In the genomic region with DNA sequence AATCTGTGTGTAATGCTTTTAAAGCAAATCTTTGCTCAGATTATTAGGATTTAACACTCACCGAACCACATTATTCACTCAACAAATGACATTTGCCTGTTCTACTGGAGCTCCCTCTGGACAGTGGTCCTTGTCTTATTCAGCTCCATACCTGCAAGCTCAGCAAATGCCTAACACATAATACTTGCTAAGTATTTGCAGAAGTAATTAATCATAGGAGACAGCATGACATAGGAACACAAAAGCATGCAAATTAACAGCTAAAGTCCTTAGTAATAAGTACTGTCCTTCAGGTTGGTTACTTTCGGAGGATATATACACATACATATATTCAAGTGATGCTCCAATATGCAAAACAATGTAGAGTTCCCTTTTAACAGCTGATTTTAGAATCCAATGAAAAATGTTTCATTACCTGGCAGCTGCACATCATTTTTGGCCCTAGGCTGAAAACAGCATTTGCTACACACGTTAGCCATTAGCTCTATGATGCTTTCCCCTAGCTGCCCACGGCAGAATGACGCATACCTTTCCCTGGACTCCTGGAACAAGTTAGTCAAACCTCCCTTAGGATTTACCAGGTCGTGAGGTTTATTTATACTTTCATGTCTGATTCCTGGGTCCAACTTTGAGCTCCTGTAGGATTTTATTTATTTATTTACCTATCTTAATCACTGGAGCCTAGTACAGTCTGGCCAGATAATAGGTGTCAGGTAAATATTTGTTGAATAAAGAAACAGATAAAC, we compare ENCODE assay signal across 14 cellular contexts. TPM values are rescaled to one million over a fixed set of nuclear protein-coding genes. Genes with fewer than 3 reads are reported as not detected.
DNase-seq lines count a peak whose midpoint lies in the region; ATAC-seq, FAIRE-seq and TF ChIP-seq lines count a peak whose summit lies in the region.
"Had no signal": no experiment of that assay in that cellular context is flagged by ENCODE, and none has a peak within 500 bp of the region (broad histone marks: within the 10 kb centered on the region; RNA-seq: fewer than 3 reads in every experiment).

No MANE protein-coding gene starts in this region.

- POLR2A ChIA-PET in GM12878 (lab: Charles Lee) = interaction anchor here (0.9 to 1.5 kb wide), 2 partner anchors 30 to 86 kb away, joined by 3 read pairs; no protein-coding TSS in a partner anchor

- BruUV-seq in GM12878 (replicated peaks; lab: Mats Ljungman, UMichigan) = no TSS peak

- in situ Hi-C loops in GM12878 (cut with MboI) = no loop called here

- no peaks in the 10 kb centered on the region for H3K9me3 Mint-ChIP-seq in activated naive CD8-positive, alpha-beta T cell (ENCODE audit: low read depth)
- no peaks in the 10 kb centered on the region for H3K9me3 Mint-ChIP-seq in activated naive CD8-positive, alpha-beta T cell treated with anti-CD3 and anti-CD28 coated beads for 36 hours
- H3K9me3 Mint-ChIP-seq: activated T-helper 1 cell treated with anti-CD3 and anti-CD28 coated beads, Interleukin-12 subunit alpha, Interleukin-12 subunit beta, Interleukin-2, Interleukin-4 antibody, amounts not matched to agents 30 ng/mL and 10 ng/mL and 1 ng/mL, durations not matched to agents 14 hours and 24 hours and 36 hours had no signal

- RAD21 ChIA-PET in GM12878 (lab: Charles Lee; ENCODE audit: unreplicated experiment) = interaction anchor here (1.0 to 2.4 kb wide), 9 partner anchors 110 to 446 kb away, joined by 3 to 10 read pairs (median 6); a partner anchor contains a TSS

- H3K9me3 ChIP-seq in GM12878 (replicated peaks; ENCODE audit: control insufficient read depth, insufficient read depth, low read length) = no peaks in the 10 kb centered on the region
- H3K9me3 ChIP-seq in thoracic aorta = no peaks in the 10 kb centered on the region
- H3K9me3 ChIP-seq: tibial nerve had no signal

- TF ChIP-seq EP300 in GM12878 (IDR thresholded peaks at IDR 0.05; ENCODE audit: borderline replicate concordance in 1 of 2, control insufficient read depth in 1 of 2, low read depth in 2 of 2, low read length in 2 of 2) = no peak

- no peak overlapping the region for H3K4me2 ChIP-seq in GM12878 (ENCODE audit: control insufficient read depth, insufficient read depth)

- DNase-seq in activated naive CD8-positive, alpha-beta T cell treated with anti-CD3 and anti-CD28 coated beads for 36 hours = no peak
- DNase-seq in GM12878 (ENCODE audit: low read depth, low spot score) (no peak), kidney glomerular epithelial cell (lab: John Stamatoyannopoulos, UW) (peak; percentile 27), thoracic aorta (ENCODE audit: low spot score) (no peak), HTR-8/SVneo (ENCODE audit: insufficient read length, low spot score) (no peak), ureter (ENCODE audit: low spot score) (no peak), GM19238 (ENCODE audit: insufficient read length, low spot score) (no peak)
- DNase-seq: dermis blood vessel endothelial cell; NCI-H187 treated with DMSO at 0.1 percent for 48 hours; OCI-M1; stimulated activated CD4-positive, alpha-beta T cell treated with anti-CD3 and anti-CD28 coated beads, Interleukin-4, amount 100 ng/mL, for 1 hour had no signal

- no peaks in the 10 kb centered on the region for H3K4me1 ChIP-seq in GM12878 (ENCODE audit: control insufficient read depth, insufficient read depth, low read length)
- H3K4me1 ChIP-seq in thoracic aorta (ENCODE audit: control insufficient read depth in 1 of 2, low read depth in 2 of 2) = peaks cover 3 to 28% of the 10 kb centered on the region in 2 donors

- TF ChIP-seq CTCF in GM12878 (IDR thresholded peaks at IDR 0.05 in 2 of 3, conservative IDR thresholded peaks at IDR 0.05 in 1 of 3; ENCODE audit: control insufficient read depth in 2 of 3, extremely low read depth in 1 of 3, insufficient read depth in 1 of 3, low read depth in 3 of 3, low read length in 3 of 3) (no peak), thoracic aorta (IDR thresholded peaks at IDR 0.05) (no peak)

- WGBS in GM12878 (ENCODE audit: insufficient coverage, insufficient replicate concordance, low lambda C conversion rate, missing lambda C conversion rate) = 72% methylated on average over 6 of the region's 6 CpGs

- H3K27ac ChIP-seq in GM12878 (ENCODE audit: control insufficient read depth, insufficient read depth) (no peak overlapping the region), thoracic aorta (peak overlapping the region; percentile 74 to 75)

- no peaks in the 10 kb centered on the region for H4K20me1 ChIP-seq in GM12878 (ENCODE audit: control insufficient read depth, insufficient read depth)

- intact Hi-C loops in GM12878 (cut with micrococcal nuclease; ENCODE audit: unreplicated experiment) = loop anchor here (10.0 kb wide), 1 partner anchor 335 kb away; a partner anchor contains a TSS

- no peaks in the 10 kb centered on the region for H3K27me3 Mint-ChIP-seq in activated naive CD8-positive, alpha-beta T cell
- H3K27me3 Mint-ChIP-seq in activated naive CD8-positive, alpha-beta T cell treated with anti-CD3 and anti-CD28 coated beads for 36 hours = no peaks in the 10 kb centered on the region

- H3K36me3 ChIP-seq in GM12878 (ENCODE audit: control insufficient read depth in 2 of 2, insufficient read depth in 2 of 2, low read length in 1 of 2) (peaks cover 3 to 26% of the 10 kb centered on the region in 2 experiments; a peak in 3 of 4 replicates), thoracic aorta (no peaks in the 10 kb centered on the region)

- H3K36me3 Mint-ChIP-seq in activated naive CD8-positive, alpha-beta T cell = peaks cover 8% of the 10 kb centered on the region
- H3K36me3 Mint-ChIP-seq in activated naive CD8-positive, alpha-beta T cell treated with anti-CD3 and anti-CD28 coated beads for 36 hours = peaks cover 12% of the 10 kb centered on the region

- H3K9ac ChIP-seq in GM12878 (ENCODE audit: control insufficient read depth, insufficient read depth, low read length) = no peak overlapping the region

- H3K27me3 ChIP-seq in GM12878 (replicated peaks in 1 of 2; ENCODE audit: control insufficient read depth in 2 of 2, insufficient read depth in 2 of 2, low read length in 1 of 2) (no peaks in the 10 kb centered on the region), thoracic aorta (replicated peaks; ENCODE audit: insufficient read depth) (no peaks in the 10 kb centered on the region)
- H3K27me3 ChIP-seq: tibial nerve had no signal

- H3K4me3 ChIP-seq in GM12878 (no peak overlapping the region), thoracic aorta (no peak overlapping the region)
- H3K4me3 ChIP-seq: tibial nerve had no signal

- FAIRE-seq in GM12878 (lab: Jason Lieb, UNC) (no peak), HTR-8/SVneo (lab: Jason Lieb, UNC) (no peak)

- H3K79me2 ChIP-seq in GM12878 (ENCODE audit: control insufficient read depth, insufficient read depth, low read length) = peaks cover 10% of the 10 kb centered on the region

- H3K4me3 Mint-ChIP-seq in activated naive CD8-positive, alpha-beta T cell = no peak overlapping the region
- no peak overlapping the region for H3K4me3 Mint-ChIP-seq in activated naive CD8-positive, alpha-beta T cell treated with anti-CD3 and anti-CD28 coated beads for 36 hours
- H3K4me3 Mint-ChIP-seq: activated T-helper 1 cell treated with anti-CD3 and anti-CD28 coated beads, Interleukin-12 subunit alpha, Interleukin-12 subunit beta, Interleukin-2, Interleukin-4 antibody, amounts not matched to agents 30 ng/mL and 10 ng/mL and 1 ng/mL, durations not matched to agents 14 hours and 24 hours and 36 hours had no signal

- TF ChIP-seq POLR2A in GM12878 (IDR thresholded peaks at IDR 0.05; ENCODE audit: low read depth, low read length) = no peak

- peak; percentile 20; the same call in 2 of the 3 replicates for ATAC-seq in GM12878
- ATAC-seq in thoracic aorta (ENCODE audit: insufficient number of reproducible peaks, low FRiP score, low read depth) = peak; percentile 84

- peak overlapping the region; percentile 78 for H3K27ac Mint-ChIP-seq in activated naive CD8-positive, alpha-beta T cell
- no peak overlapping the region for H3K27ac Mint-ChIP-seq in activated naive CD8-positive, alpha-beta T cell treated with anti-CD3 and anti-CD28 coated beads for 36 hours

- CTCF ChIA-PET in GM12878 (lab: Yijun Ruan, JAX) = interaction anchor here (0.6 to 13.3 kb wide), 18 partner anchors 6 to 449 kb away, joined by 3 to 236 read pairs (median 4); a partner anchor contains a TSS

- peaks cover 58% of the 10 kb centered on the region for H3K4me1 Mint-ChIP-seq in activated naive CD8-positive, alpha-beta T cell (ENCODE audit: low read depth)
- H3K4me1 Mint-ChIP-seq in activated naive CD8-positive, alpha-beta T cell treated with anti-CD3 and anti-CD28 coated beads for 36 hours = peaks cover 36% of the 10 kb centered on the region

- no peak for TF ChIP-seq RAD21 in GM12878 (IDR thresholded peaks at IDR 0.05; ENCODE audit: insufficient read depth, low read depth, low read length)

- no peak overlapping the region for H2AFZ ChIP-seq in GM12878 (ENCODE audit: control insufficient read depth, low read depth, low read length)

- SMC1A ChIA-PET in GM12878 (lab: Charles Lee; ENCODE audit: uncharacterized antibody, unreplicated experiment) = interaction anchor here (0.5 to 2.9 kb wide), 16 partner anchors 11 to 446 kb away, joined by 3 to 17 read pairs (median 4); a partner anchor contains a TSS

RNA-seq across cellular contexts. Expression of a gene that starts 8.6 kb away (rescaled TPM):
- 10 to 100 TPM; 93.6 to 98.5 TPM for total RNA-seq in activated naive CD8-positive, alpha-beta T cell treated with anti-CD3 and anti-CD28 coated beads for 36 hours
- total RNA-seq in GM12878 (2013; cell fraction: nucleolus; rRNA removed) = 36.9 and 40.9 TPM in 2 replicates
- 54.3 and 56.3 TPM in 2 replicates for total RNA-seq in GM12878 (2014; rRNA removed)
- 74.5 and 74.7 TPM in 2 replicates for total RNA-seq in GM12878 (2014; rRNA removed; fragmentation: Illumina TruSeq; extraction: Trizol)
- total RNA-seq in GM12878 (2021) = 65.2 and 67.4 TPM in 2 replicates
- 23.7 TPM for polyA plus RNA-seq in GM12878 (2011; ENCODE audit: low read depth)
- 64.4 and 85.4 TPM in 2 replicates for polyA plus RNA-seq in GM12878 (2011; rRNA removed)
- 22.9 and 27.6 TPM in 2 replicates for polyA plus RNA-seq in GM12878 (2011; cell fraction: cytosol; rRNA removed)
- polyA plus RNA-seq in GM12878 (2011; cell fraction: nucleus; rRNA removed) = 26.8 and 33.9 TPM in 2 replicates
- 27.2 and 43.0 TPM in 2 replicates for polyA plus RNA-seq in GM12878 (2012)
- polyA plus RNA-seq in GM12878 (2014; fragmentation: Illumina TruSeq; extraction: Trizol) = 74.6 and 113 TPM in 2 replicates
- 10 to 100 TPM; 16.9 to 36.5 TPM for polyA plus RNA-seq in GM12878 (2014; fragmentation: Nextera tagmentation; extraction: Ambion mirVana)
- polyA plus RNA-seq in GM12878 (2014; rRNA removed) = 44.4 and 47.8 TPM in 2 replicates
- polyA plus RNA-seq in GM12878 (2016; fragmentation: Nextera tagmentation; extraction: Ambion mirVana) = 10 to 100 TPM; 18.9 to 47.6 TPM
- polyA minus RNA-seq in GM12878 (2011; rRNA and poly(A)+ RNA removed) = 34.6 and 42.2 TPM in 2 replicates
- polyA minus RNA-seq in GM12878 (2011; cell fraction: cytosol; rRNA and poly(A)+ RNA removed) = 16.4 and 19.0 TPM in 2 replicates
- polyA minus RNA-seq in GM12878 (2011; cell fraction: nucleus; rRNA and poly(A)+ RNA removed) = 19.5 and 29.7 TPM in 2 replicates
- 10 to 100 TPM; 56.9 to 63.5 TPM for total RNA-seq in thoracic aorta
- total RNA-seq in ureter = 63.7 TPM
